Comparison of ENCODE assay signal across 27 cellular contexts in genomic region chr17:41474863-41475262, GRCh38. TPM values are rescaled to one million over a fixed set of nuclear protein-coding genes. Genes with fewer than 3 reads are reported as not detected.
DNase-seq lines count a peak whose midpoint lies in the region; ATAC-seq and TF ChIP-seq lines count a peak whose summit lies in the region.
"Had no signal": no experiment of that assay in that cellular context is flagged by ENCODE, and none has a peak within 500 bp of the region (broad histone marks: within the 10 kb centered on the region; RNA-seq: fewer than 3 reads in every experiment).

No MANE protein-coding gene starts in this region.

- intact Hi-C loops in heart right ventricle (cut with DNase I), result no loop called here
- intact Hi-C loops in left cardiac atrium (cut with DNase I), result no loop called here
- intact Hi-C loops in posterior vena cava (cut with DNase I), result no loop called here

- DNase-seq in heart right ventricle, result peak in 1 of 2 donors; percentile 57
- DNase-seq in left cardiac atrium, result no peak
- peak; percentile 36 for DNase-seq in choroid plexus epithelial cell (ENCODE audit: low read depth)
- peak; percentile 61 for DNase-seq in posterior vena cava (ENCODE audit: low spot score)
- DNase-seq in NCI-H345 treated with DMSO at 0.1 percent for 48 hours (lab: John Stamatoyannopoulos, UW; ENCODE audit: unreplicated experiment), result no peak
- DNase-seq: CD4-positive, alpha-beta T cell; COR-L47; DND-41; HCEC 1CT; KG1; NCI-H1092 treated with DMSO at 0.1 percent for 48 hours; NCI-H1436 treated with DMSO at 0.1 percent for 48 hours; NCI-H1930; NCI-H2227 treated with DMSO at 0.1 percent for 48 hours; NCI-H510A treated with DMSO at 0.1 percent for 48 hours; NCI-H748 treated with DMSO at 0.1 percent for 48 hours; PC-9 had no signal

- H3K27me3 ChIP-seq in heart right ventricle, result no peaks in the 10 kb centered on the region
- H3K27me3 ChIP-seq: BLaER1, SJSA1 had no signal

- peak overlapping the region in 2 of 10 donors; percentile 12 to 34 for H3K27ac ChIP-seq in heart right ventricle
- H3K27ac ChIP-seq: BLaER1, HL-60, PC-9, RWPE1, SJSA1 had no signal

- H3K36me3 ChIP-seq in heart right ventricle, result no peaks in the 10 kb centered on the region
- H3K36me3 ChIP-seq: BLaER1, SJSA1 had no signal

- H3K9me3 ChIP-seq in heart right ventricle, result peaks cover 0 to 28% (median 6%) of the 10 kb centered on the region in 11 donors
- H3K9me3 ChIP-seq: SJSA1 had no signal

- peak; percentile 66 to 96 (median 86) for ATAC-seq in heart right ventricle
- ATAC-seq in left cardiac atrium, result no peak
- no peak for ATAC-seq in HG03159 (IDR thresholded peaks at IDR 0.05; ENCODE audit: unreplicated experiment)
- no peak for ATAC-seq in esophagus mucosa
- ATAC-seq: GM12878, GM23338 had no signal

- TF ChIP-seq CTCF in heart right ventricle (IDR thresholded peaks at IDR 0.05) (no peak), choroid plexus epithelial cell (conservative IDR thresholded peaks at IDR 0.05; ENCODE audit: low read depth, low read length) (no peak)

- H3K4me3 ChIP-seq in heart right ventricle, result no peak overlapping the region
- no peak overlapping the region for H3K4me3 ChIP-seq in choroid plexus epithelial cell (ENCODE audit: low read depth, low read length)
- H3K4me3 ChIP-seq: BLaER1, GM12878, GM23338, PC-9, SJSA1 had no signal

- peaks cover 0 to 4% (median 0%) of the 10 kb centered on the region in 9 donors for H3K4me1 ChIP-seq in heart right ventricle
- H3K4me1 ChIP-seq: SJSA1 had no signal

- WGBS in heart right ventricle, 2 donors, result 43 to 47% methylated on average over 8 of the region's 8 CpGs

RNA-seq across cellular contexts. Expression of gene KRT35, which starts 6.1 kb away (rescaled TPM):
- total RNA-seq in heart right ventricle (not detected), left cardiac atrium (not detected), posterior vena cava (not detected), esophagus mucosa (not detected)
- not detected for polyA plus RNA-seq in heart right ventricle
- total RNA-seq: A673; CD4-positive, alpha-beta T cell; GM12878; GM23338; HT-29; PC-9; SJSA1 had no signal
- polyA plus RNA-seq: GM12878, GM23338 had no signal

RNA-seq across cellular contexts. Expression of gene KRT32, which starts 7.7 kb away (rescaled TPM):
- total RNA-seq in heart right ventricle (under 1 TPM in 2 of 10 donors, not detected in 8; 0.14 to 0.21 TPM), left cardiac atrium (not detected), posterior vena cava (under 1 TPM in 1 of 2 donors, not detected in 1; 0.23 TPM), esophagus mucosa (0.80 TPM)
- under 1 TPM in 1 of 2 donors, not detected in 1; 0.22 TPM for polyA plus RNA-seq in heart right ventricle
- total RNA-seq: A673; CD4-positive, alpha-beta T cell; GM12878; GM23338; HT-29; PC-9; SJSA1 had no signal
- polyA plus RNA-seq: GM12878, GM23338 had no signal

RNA-seq across cellular contexts. Expression of gene KRT36, which starts 14.8 kb away (rescaled TPM):
- total RNA-seq in heart right ventricle (not detected), left cardiac atrium (not detected), posterior vena cava (not detected), esophagus mucosa (not detected)
- polyA plus RNA-seq in heart right ventricle, result not detected
- total RNA-seq: A673; CD4-positive, alpha-beta T cell; GM12878; GM23338; HT-29; PC-9; SJSA1 had no signal
- polyA plus RNA-seq: GM12878, GM23338 had no signal

RNA-seq across cellular contexts. Expression of gene KRT13, which starts 30.5 kb away (rescaled TPM):
- total RNA-seq in heart right ventricle (not detected), left cardiac atrium (not detected), posterior vena cava (not detected), esophagus mucosa (44,686 TPM)
- 1 to 10 TPM in 1 of 2 donors, not detected in 1; 6.7 TPM for polyA plus RNA-seq in heart right ventricle
- total RNA-seq: A673; CD4-positive, alpha-beta T cell; GM12878; GM23338; SJSA1 had no signal
- polyA plus RNA-seq: GM12878, GM23338 had no signal

RNA-seq across cellular contexts. Expression of gene KRT38, which starts 34.1 kb away (rescaled TPM):
- not detected for total RNA-seq in heart right ventricle
- polyA plus RNA-seq in heart right ventricle, result not detected
- total RNA-seq in left cardiac atrium, result not detected
- not detected for total RNA-seq in posterior vena cava
- not detected for total RNA-seq in esophagus mucosa
- total RNA-seq: A673; CD4-positive, alpha-beta T cell; GM12878; GM23338; HT-29; PC-9; SJSA1 had no signal
- polyA plus RNA-seq: GM12878, GM23338 had no signal

Comparison
In these comparisons a context has a peak if more than half of its experiments do, and no peak if none do; other contexts are left out.
1. ATAC-seq: peak in heart right ventricle (8 of 8); none in left cardiac atrium (0 of 2), HG03159 (single experiment) and esophagus mucosa (single experiment).
2. DNase-seq: peak in choroid plexus epithelial cell (single experiment) and posterior vena cava (single experiment); none in left cardiac atrium (single experiment) and NCI-H345 treated with DMSO at 0.1 percent for 48 hours (single experiment).